1 cellular context compared by ENCODE assay signal in genomic region chr11:61815790-61816735, GRCh38.
TF ChIP-seq lines count a peak whose summit lies in the region.

No MANE protein-coding gene starts in this region.

TF ChIP-seq in HepG2, 621 proteins besides CTCF, POLR2A, EP300 and RAD21 (continued from another document and continues in another):
- TF ChIP-seq ZBTB10 (CRISPR knock-in tag; IDR thresholded peaks at IDR 0.05; ENCODE audit: borderline replicate concordance) (0 out of 2 replicates have a peak, but pooled peaks have one; percentile 41), KIAA2018 (CRISPR knock-in tag; IDR thresholded peaks at IDR 0.05; ENCODE audit: borderline replicate concordance) (no peak), MYNN (CRISPR knock-in tag; IDR thresholded peaks at IDR 0.05; ENCODE audit: low read depth) (no peak), ZNF234 (CRISPR knock-in tag; conservative IDR thresholded peaks at IDR 0.05) (peak; percentile 28; the same call in 1 of the 2 replicates), RARA (CRISPR knock-in tag; IDR thresholded peaks at IDR 0.05) (no peak; the same call in 1 of the 2 replicates), ZNF281 (CRISPR knock-in tag; IDR thresholded peaks at IDR 0.05; ENCODE audit: borderline replicate concordance) (0 out of 2 replicates have a peak, but pooled peaks have one; percentile 4), ARNT2 (CRISPR knock-in tag; IDR thresholded peaks at IDR 0.05; ENCODE audit: low read depth) (no peak), SNAPC5 (CRISPR knock-in tag; IDR thresholded peaks at IDR 0.05; ENCODE audit: borderline replicate concordance) (no peak), KLF12 (CRISPR knock-in tag; IDR thresholded peaks at IDR 0.05; ENCODE audit: borderline replicate concordance) (no peak), ZMAT5 (CRISPR knock-in tag; IDR thresholded peaks at IDR 0.05; ENCODE audit: borderline replicate concordance, low read depth) (no peak), CSRNP1 (CRISPR knock-in tag; IDR thresholded peaks at IDR 0.05) (peak; percentile 2; the same call in 1 of the 2 replicates), POLR2AphosphoS2 (IDR thresholded peaks at IDR 0.05; ENCODE audit: low read depth, low read length) (no peak), PRMT3 (CRISPR knock-in tag; IDR thresholded peaks at IDR 0.05; ENCODE audit: borderline replicate concordance, low read depth) (no peak), ZNF766 (CRISPR knock-in tag; IDR thresholded peaks at IDR 0.05; ENCODE audit: borderline replicate concordance) (0 out of 2 replicates have a peak, but pooled peaks have one; percentile 84), RXRA (CRISPR knock-in tag; IDR thresholded peaks at IDR 0.05) (peak; percentile 7; the same call in 1 of the 2 replicates), KMT2B (CRISPR knock-in tag; IDR thresholded peaks at IDR 0.05) (no peak), RFX1 (IDR thresholded peaks at IDR 0.05) (no peak), POLR2G (IDR thresholded peaks at IDR 0.05; ENCODE audit: low read depth, low read length) (no peak; the same call in 1 of the 2 replicates), FOSL2 (CRISPR knock-in tag; IDR thresholded peaks at IDR 0.05) (no peak; the same call in 1 of the 2 replicates), ZBTB44 (CRISPR knock-in tag; IDR thresholded peaks at IDR 0.05) (no peak), ZBTB46 (CRISPR knock-in tag; IDR thresholded peaks at IDR 0.05; ENCODE audit: borderline replicate concordance) (no peak), NAIF1 (CRISPR knock-in tag; IDR thresholded peaks at IDR 0.05; ENCODE audit: borderline replicate concordance) (peak; percentile 23; the same call in 1 of the 2 replicates), DZIP1 (CRISPR knock-in tag; IDR thresholded peaks at IDR 0.05) (no peak), MYC (CRISPR knock-in tag; IDR thresholded peaks at IDR 0.05; ENCODE audit: borderline replicate concordance) (no peak), ZFX (CRISPR knock-in tag; IDR thresholded peaks at IDR 0.05; ENCODE audit: low read depth) (peak; percentile 63), ZZZ3 (CRISPR knock-in tag; IDR thresholded peaks at IDR 0.05; ENCODE audit: borderline replicate concordance) (0 out of 2 replicates have a peak, but pooled peaks have one; percentile 19), MTA1 (CRISPR knock-in tag; IDR thresholded peaks at IDR 0.05; ENCODE audit: borderline replicate concordance) (no peak), ZFY (CRISPR knock-in tag; IDR thresholded peaks at IDR 0.05) (peak; percentile 16; the same call in 1 of the 2 replicates), ZNF33A (CRISPR knock-in tag; IDR thresholded peaks at IDR 0.05; ENCODE audit: borderline replicate concordance) (0 out of 2 replicates have a peak, but pooled peaks have one; percentile 19), NCOR1 (IDR thresholded peaks at IDR 0.05; ENCODE audit: borderline replicate concordance, low read length) (peak; percentile 40; the same call in 1 of the 2 replicates), IRF2 (CRISPR knock-in tag; IDR thresholded peaks at IDR 0.05) (no peak)
